18 cellular contexts compared by ENCODE assay signal in genomic region chr2:182368996-182369395, GRCh38. TPM values are rescaled to one million over a fixed set of nuclear protein-coding genes. Genes with fewer than 3 reads are reported as not detected.
DNase-seq lines count a peak whose midpoint lies in the region; ATAC-seq and TF ChIP-seq lines count a peak whose summit lies in the region.
"Had no signal": no experiment of that assay in that cellular context is flagged by ENCODE, and none has a peak within 500 bp of the region (broad histone marks: within the 10 kb centered on the region; RNA-seq: fewer than 3 reads in every experiment).

No MANE protein-coding gene starts in this region.

- intact Hi-C loops in uterus (cut with DNase I; ENCODE audit: low total_unique reads) = no loop called here

- H3K9me3 ChIP-seq in uterus (no peaks in the 10 kb centered on the region), osteoblast (ENCODE audit: low read depth, low read length) (no peaks in the 10 kb centered on the region)

- H3K36me3 ChIP-seq in uterus (no peaks in the 10 kb centered on the region), osteoblast (ENCODE audit: insufficient read depth, low read length) (no peaks in the 10 kb centered on the region)

- H3K4me3 ChIP-seq in coronary artery (no peak overlapping the region), uterus (no peak overlapping the region), osteoblast (ENCODE audit: insufficient read depth, low read length) (no peak overlapping the region)
- H3K4me3 ChIP-seq: K562, SK-N-MC had no signal

- no peaks in the 10 kb centered on the region for H3K27me3 ChIP-seq in uterus
- H3K27me3 ChIP-seq in osteoblast (ENCODE audit: insufficient read depth, low read length) = no peaks in the 10 kb centered on the region

- peak; percentile 13 for DNase-seq in NCI-H1436 (lab: John Stamatoyannopoulos, UW)
- DNase-seq in NCI-H1436 treated with DMSO at 0.1 percent for 48 hours (lab: John Stamatoyannopoulos, UW) = no peak
- DNase-seq in NCI-H146 treated with DMSO at 0.1 percent for 48 hours (lab: John Stamatoyannopoulos, UW; ENCODE audit: unreplicated experiment) = peak; percentile 10
- no peak for DNase-seq in coronary artery (ENCODE audit: low spot score)
- DNase-seq in uterus = no peak
- no peak for DNase-seq in osteoblast (ENCODE audit: insufficient read length, low spot score, missing footprints)
- no peak for DNase-seq in NCI-H526 treated with DMSO at 0.1 percent for 48 hours (lab: John Stamatoyannopoulos, UW)
- DNase-seq: Caco-2; CD4-positive, alpha-beta T cell; GDM1; NCI-H2029; NCI-H774; SHP77 had no signal

- H3K27ac ChIP-seq in coronary artery = peak overlapping the region; percentile 5 to 63
- peak overlapping the region; percentile 61 to 67 for H3K27ac ChIP-seq in uterus
- no peak overlapping the region for H3K27ac ChIP-seq in osteoblast (ENCODE audit: low read depth, low read length)
- H3K27ac ChIP-seq: 22Rv1, SK-N-MC had no signal

- H3K79me2 ChIP-seq in osteoblast (ENCODE audit: insufficient read depth, low read length) = no peaks in the 10 kb centered on the region

- H3K4me1 ChIP-seq in uterus (no peaks in the 10 kb centered on the region), osteoblast (ENCODE audit: insufficient read depth, low read length) (peaks cover 16% of the 10 kb centered on the region)

- no peak for TF ChIP-seq POLR2A in uterus (IDR thresholded peaks at IDR 0.05)

- H3K4me2 ChIP-seq in osteoblast (ENCODE audit: insufficient read depth, low read length) = no peak overlapping the region

- H2AFZ ChIP-seq in osteoblast (ENCODE audit: low read length) = no peak overlapping the region

- ATAC-seq in GM18502 (IDR thresholded peaks at IDR 0.05; ENCODE audit: poor library complexity, unreplicated experiment) = no peak
- ATAC-seq: K562 had no signal

- no peak for TF ChIP-seq CTCF in coronary artery (IDR thresholded peaks at IDR 0.05)
- no peak for TF ChIP-seq CTCF in uterus (IDR thresholded peaks at IDR 0.05)
- TF ChIP-seq CTCF in osteoblast (IDR thresholded peaks at IDR 0.05; ENCODE audit: extremely low read depth, low read depth, low read length) = no peak

- no peaks in the 10 kb centered on the region for H4K20me1 ChIP-seq in osteoblast (ENCODE audit: insufficient read depth, low read length)

RNA-seq across cellular contexts. Expression of gene PDE1A, which starts 57.8 kb away (rescaled TPM):
- total RNA-seq in uterus (10 to 100 TPM; 13.1 to 83.1 (median 27.3) TPM), osteoblast (42.0 and 69.2 TPM in 2 replicates)
- total RNA-seq: B cell; Caco-2; CD4-positive, alpha-beta T cell had no signal

Comparison
In these comparisons a context has a peak if more than half of its experiments do, and no peak if none do; other contexts are left out.
1. DNase-seq: peak in NCI-H1436 (single experiment) and NCI-H146 treated with DMSO at 0.1 percent for 48 hours (single experiment); none in NCI-H1436 treated with DMSO at 0.1 percent for 48 hours (single experiment), coronary artery (single experiment), uterus (0 of 2), osteoblast (single experiment) and NCI-H526 treated with DMSO at 0.1 percent for 48 hours (single experiment).